ENCODE assay signal across 19 cellular contexts in the genomic region with DNA sequence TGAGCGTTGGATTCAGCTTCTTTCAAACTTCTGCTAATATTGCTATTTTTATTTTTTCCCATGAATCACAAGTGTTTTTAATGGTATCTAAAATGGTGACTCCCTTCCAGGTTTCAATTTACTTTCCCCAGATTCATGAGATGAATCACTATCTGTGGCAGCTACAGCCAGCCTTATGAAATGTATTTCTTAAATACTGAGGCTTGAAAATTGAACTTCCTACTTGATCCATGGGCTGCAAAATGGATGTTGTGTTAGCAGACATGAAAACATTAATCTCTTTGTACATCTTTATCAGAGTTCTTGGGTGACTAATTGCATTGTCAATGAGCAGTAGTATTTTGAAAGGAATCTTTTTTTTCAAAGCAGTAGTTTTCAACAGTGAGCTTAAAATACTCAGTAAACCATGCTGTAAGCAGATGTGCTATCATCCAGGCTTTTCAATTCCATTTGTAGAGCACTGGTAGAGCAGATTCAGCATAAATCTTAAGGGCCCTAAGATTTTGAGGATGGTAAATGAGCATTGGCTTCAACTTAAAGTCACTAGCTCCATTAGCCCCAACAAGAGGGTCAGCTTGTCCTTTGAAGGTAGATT.
DNase-seq lines count a peak whose midpoint lies in the region; ATAC-seq and TF ChIP-seq lines count a peak whose summit lies in the region.
"Had no signal": no experiment of that assay in that cellular context is flagged by ENCODE, and none has a peak within 500 bp of the region (broad histone marks: within the 10 kb centered on the region; RNA-seq: fewer than 3 reads in every experiment).

No MANE protein-coding gene starts in this region.

- H3K27ac Mint-ChIP-seq in naive thymus-derived CD4-positive, alpha-beta T cell = no peak overlapping the region
- H3K27ac Mint-ChIP-seq: activated naive CD8-positive, alpha-beta T cell treated with anti-CD3 and anti-CD28 coated beads, Interleukin-2, amount 50 U/mL, for 24 hours; T-helper 17 cell had no signal

- H3K4me1 Mint-ChIP-seq in naive thymus-derived CD4-positive, alpha-beta T cell = no peaks in the 10 kb centered on the region
- H3K4me1 Mint-ChIP-seq: activated naive CD8-positive, alpha-beta T cell treated with anti-CD3 and anti-CD28 coated beads, Interleukin-2, amount 50 U/mL, for 24 hours; T-helper 17 cell had no signal

- no peak overlapping the region for H3K27ac ChIP-seq in brain microvascular endothelial cell
- H3K27ac ChIP-seq in foreskin keratinocyte = no peak overlapping the region
- H3K27ac ChIP-seq in naive thymus-derived CD4-positive, alpha-beta T cell (ENCODE audit: low read depth, low read length) = no peak overlapping the region
- H3K27ac ChIP-seq: BLaER1 treated with 17β-estradiol and CSF1 and Interleukin-3, amounts not matched to agents 10 nM and 100 nM; SJCRH30 had no signal

- H3K4me3 Mint-ChIP-seq in naive thymus-derived CD4-positive, alpha-beta T cell = no peak overlapping the region
- H3K4me3 Mint-ChIP-seq: activated naive CD8-positive, alpha-beta T cell treated with anti-CD3 and anti-CD28 coated beads, Interleukin-2, amount 50 U/mL, for 24 hours; T-helper 17 cell had no signal

- H3K36me3 Mint-ChIP-seq in naive thymus-derived CD4-positive, alpha-beta T cell = no peaks in the 10 kb centered on the region

- CTCF ChIA-PET in naive thymus-derived CD4-positive, alpha-beta T cell (lab: Charles Lee) = no interaction called here

- H3K4me3 ChIP-seq in AG09309 (ENCODE audit: control insufficient read depth, low read depth, low read length) (no peak overlapping the region), brain microvascular endothelial cell (ENCODE audit: low read depth, low read length) (no peak overlapping the region)
- H3K4me3 ChIP-seq in naive thymus-derived CD4-positive, alpha-beta T cell (ENCODE audit: low read length) = no peak overlapping the region
- H3K4me3 ChIP-seq: BLaER1 treated with 17β-estradiol and CSF1 and Interleukin-3, amounts not matched to agents 10 nM and 100 nM; SJCRH30 had no signal

- no peaks in the 10 kb centered on the region for H3K27me3 ChIP-seq in brain microvascular endothelial cell (replicated peaks)
- no peaks in the 10 kb centered on the region for H3K27me3 ChIP-seq in foreskin keratinocyte
- no peaks in the 10 kb centered on the region for H3K27me3 ChIP-seq in naive thymus-derived CD4-positive, alpha-beta T cell (ENCODE audit: control insufficient read depth in 2 of 2, insufficient read depth in 2 of 2, low read length in 2 of 2)
- H3K27me3 ChIP-seq: BLaER1 treated with 17β-estradiol and CSF1 and Interleukin-3, amounts not matched to agents 10 nM and 100 nM; SJCRH30 had no signal

- no peaks in the 10 kb centered on the region for H3K36me3 ChIP-seq in brain microvascular endothelial cell (replicated peaks)
- H3K36me3 ChIP-seq in naive thymus-derived CD4-positive, alpha-beta T cell (ENCODE audit: control insufficient read depth in 2 of 3, insufficient read depth in 3 of 3, low read length in 3 of 3) = no peaks in the 10 kb centered on the region
- H3K36me3 ChIP-seq: BLaER1 treated with 17β-estradiol and CSF1 and Interleukin-3, amounts not matched to agents 10 nM and 100 nM; SJCRH30 had no signal

- DNase-seq in AG09309 (ENCODE audit: low read depth) (peak; percentile 54), HS-5 (ENCODE audit: low read depth) (peak; percentile 36), brain microvascular endothelial cell (peak; percentile 44), foreskin keratinocyte (peak; percentile 13 to 42), NCI-H2227 treated with DMSO at 0.1 percent for 48 hours (lab: John Stamatoyannopoulos, UW) (no peak)
- DNase-seq in naive thymus-derived CD4-positive, alpha-beta T cell = no peak
- DNase-seq in stimulated activated CD4-positive, alpha-beta T cell treated with anti-CD3 and anti-CD28 coated beads, Interleukin-15, amount 100 ng/mL, for 24 hours = no peak
- DNase-seq: activated CD4-positive, alpha-beta T cell treated with anti-CD3 and anti-CD28 coated beads, Interleukin-2, amount 50 U/mL, for 1 hour; activated effector memory CD4-positive, alpha-beta T cell treated with anti-CD3 and anti-CD28 coated beads, Interleukin-2, amount 50 U/mL, for 16 hours; activated naive CD8-positive, alpha-beta T cell treated with anti-CD3 and anti-CD28 coated beads, Interleukin-2, amount 50 U/mL, for 24 hours; central memory CD4-positive, alpha-beta T cell; KBM-7; NCI-H1694; NCI-H748 treated with DMSO at 0.1 percent for 48 hours; nucleus accumbens; SJCRH30; T-helper 17 cell had no signal

- POLR2A ChIA-PET in naive thymus-derived CD4-positive, alpha-beta T cell (lab: Charles Lee) = no interaction called here

- H3K4me1 ChIP-seq in foreskin keratinocyte = no peaks in the 10 kb centered on the region
- H3K4me1 ChIP-seq in naive thymus-derived CD4-positive, alpha-beta T cell (ENCODE audit: control insufficient read depth in 2 of 2, insufficient read depth in 2 of 2, low read length in 2 of 2) = no peaks in the 10 kb centered on the region
- H3K4me1 ChIP-seq: BLaER1 treated with 17β-estradiol and CSF1 and Interleukin-3, amounts not matched to agents 10 nM and 100 nM; SJCRH30 had no signal

- intact Hi-C loops in naive thymus-derived CD4-positive, alpha-beta T cell (cut with micrococcal nuclease) = no loop called here

- peak; percentile 72 for ATAC-seq in foreskin keratinocyte
- no peak for ATAC-seq in naive thymus-derived CD4-positive, alpha-beta T cell
- no peak for ATAC-seq in HG02885 (IDR thresholded peaks at IDR 0.05; ENCODE audit: poor library complexity, unreplicated experiment)
- ATAC-seq: activated naive CD8-positive, alpha-beta T cell treated with anti-CD3 and anti-CD28 coated beads, Interleukin-2, amount 50 U/mL, for 24 hours; T-helper 17 cell had no signal

- no peaks in the 10 kb centered on the region for H3K27me3 Mint-ChIP-seq in naive thymus-derived CD4-positive, alpha-beta T cell
- H3K27me3 Mint-ChIP-seq: activated naive CD8-positive, alpha-beta T cell treated with anti-CD3 and anti-CD28 coated beads, Interleukin-2, amount 50 U/mL, for 24 hours; T-helper 17 cell had no signal

- peaks cover 0 to 7% (median 0%) of the 10 kb centered on the region in 11 donors for H3K9me3 Mint-ChIP-seq in naive thymus-derived CD4-positive, alpha-beta T cell
- H3K9me3 Mint-ChIP-seq: activated naive CD8-positive, alpha-beta T cell treated with anti-CD3 and anti-CD28 coated beads, Interleukin-2, amount 50 U/mL, for 24 hours had no signal

- no peak for TF ChIP-seq CTCF in AG09309 (IDR thresholded peaks at IDR 0.05; ENCODE audit: control insufficient read depth, insufficient read depth, low read depth, low read length, missing control alignments)
- no peak for TF ChIP-seq CTCF in brain microvascular endothelial cell (IDR thresholded peaks at IDR 0.05; ENCODE audit: low read depth, low read length, missing control alignments)
- no peak for TF ChIP-seq CTCF in foreskin keratinocyte (conservative IDR thresholded peaks at IDR 0.05)

- in situ Hi-C loops in brain microvascular endothelial cell (cut with HindIII; ENCODE audit: low pct_ligation_motif_present, low sequenced_read_pairs) = no loop called here

- no peaks in the 10 kb centered on the region for H3K9me3 ChIP-seq in naive thymus-derived CD4-positive, alpha-beta T cell (ENCODE audit: control insufficient read depth in 2 of 3, low read length in 3 of 3)
- H3K9me3 ChIP-seq: BLaER1 treated with 17β-estradiol and CSF1 and Interleukin-3, amounts not matched to agents 10 nM and 100 nM; SJCRH30 had no signal

Comparison
In these comparisons a context has a peak if more than half of its experiments do, and no peak if none do; other contexts are left out.
1. DNase-seq: peak in AG09309 (single experiment), HS-5 (single experiment), brain microvascular endothelial cell (single experiment) and foreskin keratinocyte (2 of 2); none in naive thymus-derived CD4-positive, alpha-beta T cell (0 of 9), stimulated activated CD4-positive, alpha-beta T cell treated with anti-CD3 and anti-CD28 coated beads, Interleukin-15, amount 100 ng/mL, for 24 hours (single experiment) and NCI-H2227 treated with DMSO at 0.1 percent for 48 hours (single experiment).